26 cellular contexts compared by ENCODE assay signal in the genomic region with DNA sequence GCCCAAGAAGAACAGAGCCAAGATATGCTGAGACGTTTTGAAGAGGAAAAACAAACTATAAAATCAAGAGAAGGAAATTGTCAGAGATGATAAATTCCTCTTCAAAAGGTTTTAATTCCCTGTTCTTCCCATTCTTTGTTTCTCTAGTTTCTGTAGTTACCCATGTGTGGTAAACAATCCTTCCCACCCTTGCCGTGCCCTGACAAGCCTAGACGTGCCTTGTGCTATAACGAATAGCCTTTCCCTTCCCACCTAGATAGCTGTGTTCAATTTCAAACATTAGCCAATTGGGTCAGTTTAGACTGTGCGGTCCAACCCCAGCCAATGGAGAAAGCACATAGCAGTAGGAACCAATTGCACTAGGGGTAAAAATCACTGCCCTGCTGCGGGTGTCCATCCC.
DNase-seq lines count a peak whose midpoint lies in the region; ATAC-seq and TF ChIP-seq lines count a peak whose summit lies in the region.
"Had no signal": no experiment of that assay in that cellular context is flagged by ENCODE, and none has a peak within 500 bp of the region (broad histone marks: within the 10 kb centered on the region; RNA-seq: fewer than 3 reads in every experiment).

No MANE protein-coding gene starts in this region.

- no peak overlapping the region for H3K4me3 ChIP-seq in RWPE2 (ENCODE audit: severe bottlenecking)
- no peak overlapping the region for H3K4me3 ChIP-seq in upper lobe of right lung
- H3K4me3 ChIP-seq: ascending aorta; BLaER1 treated with 17β-estradiol and CSF1 and Interleukin-3, amounts not matched to agents 10 nM and 100 nM; esophagus squamous epithelium; gastrocnemius medialis; SK-N-MC; smooth muscle cell; thyroid gland had no signal

- in situ Hi-C loops in Caki2 (cut with HindIII; ENCODE audit: low pct_unique_long_range_greater_than_20kb, low sequenced_read_pairs), result no loop called here

- ATAC-seq in RWPE2 (ENCODE audit: low read depth), result peak; percentile 81
- ATAC-seq in GM19328 (IDR thresholded peaks at IDR 0.05; ENCODE audit: unreplicated experiment), result no peak
- no peak for ATAC-seq in upper lobe of right lung
- no peak for ATAC-seq in GM18502 (IDR thresholded peaks at IDR 0.05; ENCODE audit: poor library complexity, unreplicated experiment)
- ATAC-seq: gastrocnemius medialis; stimulated activated naive CD8-positive, alpha-beta T cell treated with anti-CD3 and anti-CD28 coated beads, Interleukin-15, amount 100 ng/mL, for 72 hours had no signal

- H3K27me3 ChIP-seq in RWPE2 (ENCODE audit: insufficient read depth, poor library complexity, severe bottlenecking) (no peaks in the 10 kb centered on the region), upper lobe of right lung (no peaks in the 10 kb centered on the region)
- H3K27me3 ChIP-seq: ascending aorta; BLaER1 treated with 17β-estradiol and CSF1 and Interleukin-3, amounts not matched to agents 10 nM and 100 nM; esophagus squamous epithelium; gastrocnemius medialis; thyroid gland had no signal

- H3K4me1 ChIP-seq in RWPE2 (ENCODE audit: insufficient read depth, poor library complexity, severe bottlenecking) (peaks cover 8% of the 10 kb centered on the region), upper lobe of right lung (no peaks in the 10 kb centered on the region)
- H3K4me1 ChIP-seq: gastrocnemius medialis, parathyroid adenoma had no signal

- TF ChIP-seq CTCF in RWPE2 (IDR thresholded peaks at IDR 0.05; ENCODE audit: poor library complexity, severe bottlenecking) (no peak), upper lobe of right lung (IDR thresholded peaks at IDR 0.05) (no peak)

- intact Hi-C loops in upper lobe of right lung (cut with DNase I), result no loop called here

- H3K9me3 ChIP-seq in RWPE2 (ENCODE audit: severe bottlenecking) (no peaks in the 10 kb centered on the region), upper lobe of right lung (no peaks in the 10 kb centered on the region)
- H3K9me3 ChIP-seq: ascending aorta, esophagus squamous epithelium, gastrocnemius medialis, thyroid gland had no signal

- H3K36me3 ChIP-seq in RWPE2 (ENCODE audit: low read depth) (no peaks in the 10 kb centered on the region), upper lobe of right lung (no peaks in the 10 kb centered on the region)
- H3K36me3 ChIP-seq: ascending aorta, gastrocnemius medialis, thyroid gland had no signal

- H3K27ac ChIP-seq in RWPE2 (ENCODE audit: poor library complexity, severe bottlenecking), result no peak overlapping the region
- H3K27ac ChIP-seq in upper lobe of right lung, result no peak overlapping the region
- H3K27ac ChIP-seq: ascending aorta; BLaER1 treated with 17β-estradiol and CSF1 and Interleukin-3, amounts not matched to agents 10 nM and 100 nM; gastrocnemius medialis; parathyroid adenoma; SK-N-MC; thyroid gland had no signal

- DNase-seq in Caki2 (ENCODE audit: low read depth) (peak; percentile 10), NCI-H1105 treated with DMSO at 0.1 percent for 48 hours (lab: John Stamatoyannopoulos, UW) (peak; percentile 44), RWPE2 (ENCODE audit: low spot score) (no peak), left kidney (ENCODE audit: low read depth, low spot score) (peak; percentile 45), upper lobe of right lung (no peak)
- DNase-seq: activated effector memory CD4-positive, alpha-beta T cell treated with anti-CD3 and anti-CD28 coated beads, Interleukin-2, amount 50 U/mL, for 16 hours; activated naive CD8-positive, alpha-beta T cell treated with anti-CD3 and anti-CD28 coated beads, Interleukin-2, amount 10 ng/mL, durations not matched to agents 7 days and 5 days; Calu3; caudate nucleus; cortex of kidney; esophagus squamous epithelium; gastrocnemius medialis; Kasumi-1; NCI-H2029 treated with DMSO at 0.1 percent for 48 hours; NCI-H524; stimulated activated CD4-positive, alpha-beta T cell treated with anti-CD3 and anti-CD28 coated beads, Interleukin-1b, Interleukin-23, amount 100 ng/mL, for 48 hours; stimulated activated CD8-positive, alpha-beta memory T cell treated with anti-CD3 and anti-CD28 coated beads, Interleukin-4, amount 100 ng/mL, for 48 hours; stimulated activated naive CD8-positive, alpha-beta T cell treated with anti-CD3 and anti-CD28 coated beads, Interleukin-15, amount 100 ng/mL, for 72 hours; thyroid gland had no signal

Comparison
In these comparisons a context has a peak if more than half of its experiments do, and no peak if none do; other contexts are left out.
1. DNase-seq: peak in Caki2 (single experiment), NCI-H1105 treated with DMSO at 0.1 percent for 48 hours (single experiment) and left kidney (single experiment); none in RWPE2 (single experiment) and upper lobe of right lung (single experiment).